In the genomic region with DNA sequence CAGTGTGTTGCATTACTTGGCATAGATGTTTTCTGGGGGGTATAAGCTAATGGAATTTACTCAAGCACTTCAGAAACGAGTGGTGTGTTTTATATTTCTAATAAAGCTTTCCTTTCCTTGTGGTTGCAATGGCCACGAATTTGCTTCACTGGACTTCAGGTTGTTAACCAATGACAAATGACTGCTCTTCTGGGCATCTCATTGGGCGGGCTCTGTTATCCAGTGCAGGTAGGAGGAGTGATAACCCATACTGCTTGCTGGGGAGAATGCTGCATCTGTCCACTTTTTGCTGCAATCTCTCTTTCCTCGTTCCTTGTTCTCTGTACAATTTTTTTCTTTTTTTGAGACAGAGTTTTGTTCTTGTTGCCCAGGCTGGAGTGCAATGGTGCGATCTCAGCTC, we compare ENCODE assay signal across 1 cellular context.
TF ChIP-seq lines count a peak whose summit lies in the region.

No MANE protein-coding gene starts in this region.

TF ChIP-seq in WTC11, 78 proteins besides CTCF, POLR2A, EP300 and RAD21 (continued from another document):
- TF ChIP-seq, protein P1, sequence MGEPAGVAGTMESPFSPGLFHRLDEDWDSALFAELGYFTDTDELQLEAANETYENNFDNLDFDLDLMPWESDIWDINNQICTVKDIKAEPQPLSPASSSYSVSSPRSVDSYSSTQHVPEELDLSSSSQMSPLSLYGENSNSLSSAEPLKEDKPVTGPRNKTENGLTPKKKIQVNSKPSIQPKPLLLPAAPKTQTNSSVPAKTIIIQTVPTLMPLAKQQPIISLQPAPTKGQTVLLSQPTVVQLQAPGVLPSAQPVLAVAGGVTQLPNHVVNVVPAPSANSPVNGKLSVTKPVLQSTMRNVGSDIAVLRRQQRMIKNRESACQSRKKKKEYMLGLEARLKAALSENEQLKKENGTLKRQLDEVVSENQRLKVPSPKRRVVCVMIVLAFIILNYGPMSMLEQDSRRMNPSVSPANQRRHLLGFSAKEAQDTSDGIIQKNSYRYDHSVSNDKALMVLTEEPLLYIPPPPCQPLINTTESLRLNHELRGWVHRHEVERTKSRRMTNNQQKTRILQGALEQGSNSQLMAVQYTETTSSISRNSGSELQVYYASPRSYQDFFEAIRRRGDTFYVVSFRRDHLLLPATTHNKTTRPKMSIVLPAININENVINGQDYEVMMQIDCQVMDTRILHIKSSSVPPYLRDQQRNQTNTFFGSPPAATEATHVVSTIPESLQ (CRISPR knock-in tag; IDR thresholded peaks at IDR 0.05): no peak
- TF ChIP-seq RORB (CRISPR knock-in tag; IDR thresholded peaks at IDR 0.05) (no peak), NFYB (CRISPR knock-in tag; conservative IDR thresholded peaks at IDR 0.05; ENCODE audit: low read depth) (no peak), FOXK1 (CRISPR knock-in tag; IDR thresholded peaks at IDR 0.05) (no peak)
- TF ChIP-seq, protein P2, sequence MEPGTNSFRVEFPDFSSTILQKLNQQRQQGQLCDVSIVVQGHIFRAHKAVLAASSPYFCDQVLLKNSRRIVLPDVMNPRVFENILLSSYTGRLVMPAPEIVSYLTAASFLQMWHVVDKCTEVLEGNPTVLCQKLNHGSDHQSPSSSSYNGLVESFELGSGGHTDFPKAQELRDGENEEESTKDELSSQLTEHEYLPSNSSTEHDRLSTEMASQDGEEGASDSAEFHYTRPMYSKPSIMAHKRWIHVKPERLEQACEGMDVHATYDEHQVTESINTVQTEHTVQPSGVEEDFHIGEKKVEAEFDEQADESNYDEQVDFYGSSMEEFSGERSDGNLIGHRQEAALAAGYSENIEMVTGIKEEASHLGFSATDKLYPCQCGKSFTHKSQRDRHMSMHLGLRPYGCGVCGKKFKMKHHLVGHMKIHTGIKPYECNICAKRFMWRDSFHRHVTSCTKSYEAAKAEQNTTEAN (CRISPR knock-in tag; IDR thresholded peaks at IDR 0.05): no peak
- TF ChIP-seq, protein P3, sequence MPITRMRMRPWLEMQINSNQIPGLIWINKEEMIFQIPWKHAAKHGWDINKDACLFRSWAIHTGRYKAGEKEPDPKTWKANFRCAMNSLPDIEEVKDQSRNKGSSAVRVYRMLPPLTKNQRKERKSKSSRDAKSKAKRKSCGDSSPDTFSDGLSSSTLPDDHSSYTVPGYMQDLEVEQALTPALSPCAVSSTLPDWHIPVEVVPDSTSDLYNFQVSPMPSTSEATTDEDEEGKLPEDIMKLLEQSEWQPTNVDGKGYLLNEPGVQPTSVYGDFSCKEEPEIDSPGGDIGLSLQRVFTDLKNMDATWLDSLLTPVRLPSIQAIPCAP (CRISPR knock-in tag; IDR thresholded peaks at IDR 0.05): no peak
TF ChIP-seq in WTC11: peak in this region for 0.
